In the genomic region with DNA sequence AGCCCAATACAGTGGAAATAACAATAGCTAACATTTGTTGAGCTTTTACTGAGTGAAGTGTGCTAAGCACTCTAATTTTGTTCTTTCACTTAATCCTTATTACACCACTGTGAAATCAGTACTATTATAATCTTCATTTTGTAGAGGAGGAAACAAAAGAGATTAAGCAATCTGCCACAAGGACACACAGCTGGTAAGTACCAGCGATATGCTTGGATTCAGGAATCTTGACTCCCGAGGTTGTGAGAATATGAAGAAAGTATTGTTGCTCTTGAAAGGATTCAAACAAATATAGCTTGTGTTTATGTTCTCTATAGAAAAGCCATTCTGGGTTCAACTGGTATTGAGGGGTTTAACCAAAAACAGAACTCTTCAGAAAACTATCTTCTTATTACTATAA, we compare ENCODE assay signal across 25 cellular contexts.
"Had no signal": no experiment of that assay in that cellular context is flagged by ENCODE, and none has a peak within 500 bp of the region (broad histone marks: within the 10 kb centered on the region; RNA-seq: fewer than 3 reads in every experiment).

No MANE protein-coding gene starts in this region.

- H3K4me3 Mint-ChIP-seq: naive thymus-derived CD4-positive, alpha-beta T cell; nephron; neural progenitor cell; stimulated activated effector memory CD8-positive, alpha-beta T cell treated with anti-CD3 and anti-CD28 coated beads, Interleukin-12 subunit alpha, Interleukin-12 subunit beta, amount 100 ng/mL, for 72 hours had no signal

- H3K9ac ChIP-seq: neural progenitor cell, parathyroid adenoma had no signal

- FAIRE-seq: colon had no signal

- H3K36me3 Mint-ChIP-seq: naive thymus-derived CD4-positive, alpha-beta T cell; neural progenitor cell; stimulated activated effector memory CD8-positive, alpha-beta T cell treated with anti-CD3 and anti-CD28 coated beads, Interleukin-12 subunit alpha, Interleukin-12 subunit beta, amount 100 ng/mL, for 72 hours had no signal

- H3K4me2 ChIP-seq: neural progenitor cell had no signal

- H3K27me3 ChIP-seq: dorsolateral prefrontal cortex, foreskin keratinocyte, gastroesophageal sphincter, neural progenitor cell, right atrium auricular region, stomach, thyroid gland, vagina had no signal

- H3K9me3 ChIP-seq: gastroesophageal sphincter, heart left ventricle, prostate gland, right atrium auricular region, stomach, thyroid gland, vagina had no signal

- H3K4me3 ChIP-seq: dorsolateral prefrontal cortex, gastroesophageal sphincter, heart left ventricle, neural progenitor cell, prostate gland, right atrium auricular region, stomach, thyroid gland, vagina had no signal

- DNase-seq: dorsolateral prefrontal cortex; effector CD4-positive, alpha-beta T cell; heart left ventricle; hippocampal formation; islet precursor cell; mesendoderm; midbrain; naive thymus-derived CD4-positive, alpha-beta T cell; stimulated activated CD4-positive, alpha-beta T cell treated with anti-CD3 and anti-CD28 coated beads, Interleukin-2, amount 100 ng/mL, for 24 hours; stimulated activated CD4-positive, alpha-beta T cell treated with anti-CD3 and anti-CD28 coated beads, Interleukin-4, amount 100 ng/mL, for 24 hours; stimulated activated naive CD4-positive, alpha-beta T cell treated with Interleukin-2 at 50 U/mL for 16 hours; stomach; thyroid gland had no signal

- H3K4me1 ChIP-seq: foreskin keratinocyte, gastroesophageal sphincter, heart left ventricle, parathyroid adenoma, prostate gland, right atrium auricular region, stomach, thyroid gland had no signal

- ATAC-seq: gastroesophageal sphincter; heart left ventricle; left lobe of liver; naive thymus-derived CD4-positive, alpha-beta T cell; sciatic nerve; stimulated activated effector memory CD8-positive, alpha-beta T cell treated with anti-CD3 and anti-CD28 coated beads, Interleukin-12 subunit alpha, Interleukin-12 subunit beta, amount 100 ng/mL, for 72 hours had no signal

- H3K9me3 Mint-ChIP-seq: nephron; neural progenitor cell; stimulated activated effector memory CD8-positive, alpha-beta T cell treated with anti-CD3 and anti-CD28 coated beads, Interleukin-12 subunit alpha, Interleukin-12 subunit beta, amount 100 ng/mL, for 72 hours had no signal

- H3K27ac Mint-ChIP-seq: naive thymus-derived CD4-positive, alpha-beta T cell; nephron; neural progenitor cell; stimulated activated effector memory CD8-positive, alpha-beta T cell treated with anti-CD3 and anti-CD28 coated beads, Interleukin-12 subunit alpha, Interleukin-12 subunit beta, amount 100 ng/mL, for 72 hours had no signal

- H3K36me3 ChIP-seq: gastroesophageal sphincter, heart left ventricle, neural progenitor cell, prostate gland, right atrium auricular region, stomach, thyroid gland, vagina had no signal

- H3K27ac ChIP-seq: dorsolateral prefrontal cortex, foreskin keratinocyte, gastroesophageal sphincter, heart left ventricle, neural progenitor cell, parathyroid adenoma, prostate gland, right atrium auricular region, stomach, thyroid gland, vagina had no signal

- H2AFZ ChIP-seq: neural progenitor cell, parathyroid adenoma had no signal
